Comparison of ENCODE assay signal across 10 cellular contexts in the genomic region with DNA sequence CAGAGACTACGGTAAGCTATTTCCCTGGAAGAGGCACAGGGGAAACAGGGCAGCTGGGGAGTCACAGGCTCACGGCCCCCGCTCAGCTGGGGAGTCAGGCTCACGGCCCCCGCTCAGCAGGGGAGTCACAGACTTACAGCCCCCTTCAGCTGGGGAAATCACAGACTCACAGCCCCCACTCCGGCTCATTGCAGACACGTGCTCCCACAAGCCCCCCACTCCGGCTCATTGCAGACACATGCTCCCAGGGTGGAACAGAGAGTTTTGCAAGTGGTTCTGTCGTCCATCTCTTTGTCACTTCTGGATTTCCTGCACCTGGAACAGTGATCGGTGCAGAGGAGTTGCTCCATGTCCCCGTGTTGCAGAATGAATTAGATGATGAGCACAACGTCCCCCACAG.
"Had no signal": no experiment of that assay in that cellular context is flagged by ENCODE, and none has a peak within 500 bp of the region (broad histone marks: within the 10 kb centered on the region; RNA-seq: fewer than 3 reads in every experiment).

No MANE protein-coding gene starts in this region.

- H3K4me3 Mint-ChIP-seq: HFFc6 had no signal

- H2AFZ ChIP-seq: GM23248 had no signal

- ATAC-seq: HCT116, K562 had no signal

- H3K27ac ChIP-seq: GM23248, HL-60 had no signal

- DNase-seq: GM23248, GOT3, H7, HFFc6, IMR-90, KG1 had no signal

- H3K36me3 ChIP-seq: HAP-1 had no signal

- H3K4me3 ChIP-seq: GM23248, HAP-1, K562 had no signal

- H3K9me3 Mint-ChIP-seq: HFFc6 had no signal

- H3K27ac Mint-ChIP-seq: HFFc6 had no signal

- H3K4me1 ChIP-seq: HAP-1 had no signal

- H3K9me3 ChIP-seq: HAP-1 had no signal

- H3K9ac ChIP-seq: GM23248 had no signal
